ENCODE assay signal across 20 cellular contexts in the genomic region with DNA sequence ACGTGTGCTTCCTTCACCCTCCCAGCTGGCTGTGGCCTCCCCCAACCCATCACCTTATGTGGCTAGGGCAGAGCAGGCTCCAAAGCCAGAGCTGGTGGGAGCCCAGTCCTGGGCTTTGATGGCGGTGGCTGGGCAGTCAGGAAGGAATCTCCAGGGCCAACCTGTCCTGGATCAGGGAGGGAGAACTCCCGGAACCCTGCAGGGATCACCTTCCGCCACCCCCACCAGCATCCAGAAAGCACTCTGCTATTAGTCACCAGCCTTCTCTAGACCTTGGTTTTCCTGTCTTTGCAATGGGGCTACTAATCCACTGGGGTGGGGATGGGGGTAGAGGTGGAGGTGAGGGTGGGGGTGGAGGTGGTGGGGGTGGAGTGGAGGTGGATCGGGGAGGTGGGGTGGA.
DNase-seq lines count a peak whose midpoint lies in the region; ATAC-seq and TF ChIP-seq lines count a peak whose summit lies in the region.
"Had no signal": no experiment of that assay in that cellular context is flagged by ENCODE, and none has a peak within 500 bp of the region (broad histone marks: within the 10 kb centered on the region; RNA-seq: fewer than 3 reads in every experiment).

No MANE protein-coding gene starts in this region.

- peaks cover 83 to 98% (median 92%) of the 10 kb centered on the region in 11 experiments for H4K20me1 ChIP-seq in BLaER1 treated with 17β-estradiol and CSF1 and Interleukin-3, amounts not matched to agents 10 nM and 100 nM

- CTCF ChIA-PET in AG04450 (lab: Charles Lee) = no interaction called here

- no peak overlapping the region for H3K4me3 ChIP-seq in AG04450 (ENCODE audit: low read depth, low read length)
- no peak overlapping the region for H3K4me3 ChIP-seq in BLaER1 treated with 17β-estradiol and CSF1 and Interleukin-3, amounts not matched to agents 10 nM and 100 nM
- no peak overlapping the region for H3K4me3 ChIP-seq in mesenchymal stem cell (ENCODE audit: insufficient read depth in 1 of 2, low read depth in 1 of 2, low read length in 2 of 2)
- no peak overlapping the region for H3K4me3 ChIP-seq in sigmoid colon
- H3K4me3 ChIP-seq: A549, GM23248 had no signal

- no peak for TF ChIP-seq POLR2A in sigmoid colon (IDR thresholded peaks at IDR 0.05)

- no peak overlapping the region for H2AK5ac ChIP-seq in mesenchymal stem cell (ENCODE audit: low read length, severe bottlenecking)

- no peaks in the 10 kb centered on the region for H3K9me3 ChIP-seq in AG04450 (ENCODE audit: control insufficient read depth, insufficient read depth, low read length)
- no peaks in the 10 kb centered on the region for H3K9me3 ChIP-seq in BLaER1 treated with 17β-estradiol and CSF1 and Interleukin-3, amounts not matched to agents 10 nM and 100 nM (replicated peaks in 1 of 11)
- H3K9me3 ChIP-seq in mesenchymal stem cell (ENCODE audit: control insufficient read depth, low read length) = no peaks in the 10 kb centered on the region
- no peaks in the 10 kb centered on the region for H3K9me3 ChIP-seq in sigmoid colon
- H3K9me3 ChIP-seq: A549 had no signal

- TF ChIP-seq EP300 in sigmoid colon (IDR thresholded peaks at IDR 0.05) = peak in 1 of 4 donors; percentile 15

- intact Hi-C loops in sigmoid colon (cut with DNase I) = no loop called here

- peak overlapping the region in 1 of 2 experiments; percentile 4 for H3K14ac ChIP-seq in mesenchymal stem cell (ENCODE audit: low read length in 2 of 2)

- H3K27ac ChIP-seq in AG04450 (ENCODE audit: low read depth, low read length) = peak overlapping the region; percentile 31
- no peak overlapping the region for H3K27ac ChIP-seq in BLaER1 treated with 17β-estradiol and CSF1 and Interleukin-3, amounts not matched to agents 10 nM and 100 nM
- H3K27ac ChIP-seq in mesenchymal stem cell (ENCODE audit: low read length, poor library complexity, severe bottlenecking) = no peak overlapping the region
- peak overlapping the region in 3 of 4 donors; percentile 26 to 63 (median 48) for H3K27ac ChIP-seq in sigmoid colon
- H3K27ac ChIP-seq: A549, GM23248 had no signal

- H3K18ac ChIP-seq in mesenchymal stem cell (ENCODE audit: low read depth in 1 of 2, low read length in 2 of 2) = no peak overlapping the region

- ATAC-seq in GM21526 (IDR thresholded peaks at IDR 0.05; ENCODE audit: low FRiP score, unreplicated experiment) = no peak
- ATAC-seq: A549 had no signal

- peak overlapping the region in 8 of 11 experiments; percentile 18 to 56 (median 38); a peak in 12 of 22 replicates for H3K4me2 ChIP-seq in BLaER1 treated with 17β-estradiol and CSF1 and Interleukin-3, amounts not matched to agents 10 nM and 100 nM
- no peak overlapping the region for H3K4me2 ChIP-seq in mesenchymal stem cell (ENCODE audit: low read length, poor library complexity, severe bottlenecking)
- H3K4me2 ChIP-seq: A549 had no signal

- TF ChIP-seq CTCF in AG04450 (IDR thresholded peaks at IDR 0.05; ENCODE audit: low read depth, low read length) (no peak), sigmoid colon (IDR thresholded peaks at IDR 0.05) (no peak)

- H3K4ac ChIP-seq in mesenchymal stem cell (ENCODE audit: low read depth in 1 of 2, low read length in 2 of 2) = no peak overlapping the region

- H4K91ac ChIP-seq in mesenchymal stem cell (ENCODE audit: low read length) = no peak overlapping the region

- H4K8ac ChIP-seq in mesenchymal stem cell (ENCODE audit: low read length) = no peak overlapping the region

- no peak overlapping the region for H2BK5ac ChIP-seq in mesenchymal stem cell (ENCODE audit: low read depth, low read length, poor library complexity, severe bottlenecking)

- peaks cover 53% of the 10 kb centered on the region for H3K79me1 ChIP-seq in mesenchymal stem cell (replicated peaks; ENCODE audit: low read length, poor library complexity, severe bottlenecking)

- no peak overlapping the region for H2BK12ac ChIP-seq in mesenchymal stem cell (ENCODE audit: low read length in 2 of 2)

- H3K27me3 ChIP-seq in AG04450 (ENCODE audit: control insufficient read depth, insufficient read depth, low read length) = no peaks in the 10 kb centered on the region
- no peaks in the 10 kb centered on the region for H3K27me3 ChIP-seq in BLaER1 treated with 17β-estradiol and CSF1 and Interleukin-3, amounts not matched to agents 10 nM and 100 nM
- no peaks in the 10 kb centered on the region for H3K27me3 ChIP-seq in mesenchymal stem cell (ENCODE audit: control insufficient read depth in 1 of 2, insufficient read depth in 1 of 2, low read length in 2 of 2)
- no peaks in the 10 kb centered on the region for H3K27me3 ChIP-seq in sigmoid colon

- H3K23ac ChIP-seq in mesenchymal stem cell (ENCODE audit: low read length in 2 of 2) = no peak overlapping the region

- peaks cover 77 to 98% (median 95%) of the 10 kb centered on the region in 11 experiments for H3K36me3 ChIP-seq in BLaER1 treated with 17β-estradiol and CSF1 and Interleukin-3, amounts not matched to agents 10 nM and 100 nM
- H3K36me3 ChIP-seq in mesenchymal stem cell (ENCODE audit: control insufficient read depth in 1 of 2, insufficient read depth in 2 of 2, low read depth in 1 of 2, low read length in 2 of 2) (peaks cover 91 to 93% of the 10 kb centered on the region in 2 experiments), sigmoid colon (peaks cover 12 to 88% (median 34%) of the 10 kb centered on the region in 4 donors)

- no peak for DNase-seq in AG04450 (ENCODE audit: low read depth, low spot score)
- no peak for DNase-seq in mesenchymal stem cell
- no peak for DNase-seq in sigmoid colon
- DNase-seq in central memory CD4-positive, alpha-beta T cell = no peak
- DNase-seq in Ammon's horn (ENCODE audit: low spot score) = no peak
- DNase-seq: 8988T; ACHN; C1 segment of cervical spinal cord; Calu3; CD4-positive, alpha-beta memory T cell; COR-L47; DMS53; DMS79 treated with DMSO at 0.1 percent for 48 hours; GF-D8; GM23248; H7; HCEC 1CT had no signal

- POLR2A ChIA-PET in AG04450 (lab: Yijun Ruan, JAX) = no interaction called here

- H2BK15ac ChIP-seq in mesenchymal stem cell (ENCODE audit: low read depth, poor library complexity, severe bottlenecking) = peak overlapping the region; percentile 35

- no peak overlapping the region for H2AFZ ChIP-seq in mesenchymal stem cell (ENCODE audit: low read depth, low read length)
- H2AFZ ChIP-seq: GM23248 had no signal

- no peak overlapping the region for H2BK120ac ChIP-seq in mesenchymal stem cell (ENCODE audit: low read depth, low read length)

- H3K4me1 ChIP-seq in BLaER1 treated with 17β-estradiol and CSF1 and Interleukin-3, amounts not matched to agents 10 nM and 100 nM = peaks cover 5 to 69% (median 52%) of the 10 kb centered on the region in 10 experiments; a peak in 19 of 20 replicates
- H3K4me1 ChIP-seq in mesenchymal stem cell (ENCODE audit: control insufficient read depth, insufficient read depth, low read depth, low read length) (peaks cover 26% of the 10 kb centered on the region), sigmoid colon (peaks cover 0 to 30% (median 21%) of the 10 kb centered on the region in 4 donors)
- H3K4me1 ChIP-seq: A549 had no signal

- 86% methylated on average over 2 of the region's 5 CpGs for WGBS in mesenchymal stem cell
- WGBS in sigmoid colon, 2 donors = 92% methylated on average over 5 of the region's 5 CpGs

- H3K9ac ChIP-seq in BLaER1 treated with 17β-estradiol and CSF1 and Interleukin-3, amounts not matched to agents 10 nM and 100 nM = peak overlapping the region in 1 of 11 experiments; percentile 22; a peak in 1 of 22 replicates
- H3K9ac ChIP-seq in mesenchymal stem cell (ENCODE audit: low read length) = no peak overlapping the region
- H3K9ac ChIP-seq: GM23248 had no signal

Comparison
In these comparisons a context has a peak if more than half of its experiments do, and no peak if none do; other contexts are left out.
1. H3K27ac ChIP-seq: peak in AG04450 (single experiment) and sigmoid colon (3 of 4); none in BLaER1 treated with 17β-estradiol and CSF1 and Interleukin-3, amounts not matched to agents 10 nM and 100 nM (0 of 11) and mesenchymal stem cell (single experiment).